In genomic region chr12:47816646-47817271, GRCh38 we compare ENCODE assay signal across 8 cellular contexts. TPM values are rescaled to one million over a fixed set of nuclear protein-coding genes. Genes with fewer than 3 reads are reported as not detected.
DNase-seq lines count a peak whose midpoint lies in the region; ATAC-seq, FAIRE-seq and TF ChIP-seq lines count a peak whose summit lies in the region.

No MANE protein-coding gene starts in this region.

- H3K36me3 ChIP-seq in GM12878 (ENCODE audit: control insufficient read depth in 2 of 2, insufficient read depth in 2 of 2, low read length in 1 of 2): no peaks in the 10 kb centered on the region; a peak in 1 of 4 replicates
- H3K36me3 ChIP-seq in right lobe of liver: no peaks in the 10 kb centered on the region

- no peak for FAIRE-seq in GM12878 (lab: Jason Lieb, UNC)

- H3K9ac ChIP-seq in GM12878 (ENCODE audit: control insufficient read depth, insufficient read depth, low read length): peak overlapping the region; percentile 10; the same call in 1 of the 2 replicates

- intact Hi-C loops in GM12878 (cut with micrococcal nuclease; ENCODE audit: unreplicated experiment) (no loop called here), right lobe of liver (cut with DNase I) (no loop called here)

- TF ChIP-seq POLR2A in GM12878 (IDR thresholded peaks at IDR 0.05; ENCODE audit: low read depth, low read length) (no peak), right lobe of liver (IDR thresholded peaks at IDR 0.05) (no peak)

- TF ChIP-seq CTCF in GM12878 (IDR thresholded peaks at IDR 0.05 in 2 of 3, conservative IDR thresholded peaks at IDR 0.05 in 1 of 3; ENCODE audit: control insufficient read depth in 2 of 3, extremely low read depth in 1 of 3, insufficient read depth in 1 of 3, low read depth in 3 of 3, low read length in 3 of 3) (no peak), right lobe of liver (IDR thresholded peaks at IDR 0.05) (no peak)

- H2AFZ ChIP-seq in GM12878 (ENCODE audit: control insufficient read depth, low read depth, low read length): no peak overlapping the region

- no peak for TF ChIP-seq EP300 in GM12878 (IDR thresholded peaks at IDR 0.05; ENCODE audit: borderline replicate concordance in 1 of 2, control insufficient read depth in 1 of 2, low read depth in 2 of 2, low read length in 2 of 2)

- ATAC-seq in GM12878 (no peak), right lobe of liver (peak in 1 of 4 donors; percentile 0)
- no peak for ATAC-seq in activated CD4-positive, CD25-positive, alpha-beta regulatory T cell treated with anti-CD3 and anti-CD28 coated beads, Interleukin-2, amount 50 U/mL, for 24 hours

- no peaks in the 10 kb centered on the region for H3K9me3 ChIP-seq in GM12878 (replicated peaks; ENCODE audit: control insufficient read depth, insufficient read depth, low read length)
- H3K9me3 ChIP-seq in right lobe of liver: no peaks in the 10 kb centered on the region

- BruUV-seq in GM12878 (replicated peaks; lab: Mats Ljungman, UMichigan): no TSS peak

- 13% methylated on average over 6 of the region's 9 CpGs for WGBS in GM12878 (ENCODE audit: insufficient coverage, insufficient replicate concordance, low lambda C conversion rate, missing lambda C conversion rate)
- WGBS in right lobe of liver (ENCODE audit: insufficient coverage, low coverage, low lambda C conversion rate, missing lambda C conversion rate): 48% methylated on average over 3 of the region's 9 CpGs

- no peak for TF ChIP-seq RAD21 in GM12878 (IDR thresholded peaks at IDR 0.05; ENCODE audit: insufficient read depth, low read depth, low read length)

- SMC1A ChIA-PET in GM12878 (lab: Charles Lee; ENCODE audit: uncharacterized antibody, unreplicated experiment): interaction anchor here (1.4 to 3.0 kb wide), 3 partner anchors 9 to 22 kb away, joined by 7 to 24 read pairs (median 12); no protein-coding TSS in a partner anchor

- DNase-seq in DMS 273 (lab: John Stamatoyannopoulos, UW; ENCODE audit: unreplicated experiment): peak; percentile 18
- no peak for DNase-seq in DMS 273 treated with DMSO at 0.1 percent for 48 hours (lab: John Stamatoyannopoulos, UW)
- DNase-seq in GM12878 (ENCODE audit: low read depth, low spot score): no peak
- DNase-seq in right lobe of liver: peak in 1 of 3 donors; percentile 48
- no peak for DNase-seq in NCI-H524 (lab: John Stamatoyannopoulos, UW)
- no peak for DNase-seq in AG08396 (ENCODE audit: low spot score)

- no peak overlapping the region for H3K4me2 ChIP-seq in GM12878 (ENCODE audit: control insufficient read depth, insufficient read depth)

- in situ Hi-C loops in GM12878 (cut with MboI): no loop called here

- CTCF ChIA-PET in GM12878 (lab: Yijun Ruan, JAX): interaction anchor here (0.9 to 5.0 kb wide), 9 partner anchors 9 to 147 kb away, joined by 3 to 108 read pairs (median 4); partner anchors contain the start of gene TMEM106C

- peaks cover 54% of the 10 kb centered on the region for H3K4me1 ChIP-seq in GM12878 (ENCODE audit: control insufficient read depth, insufficient read depth, low read length)
- peaks cover 0 to 14% (median 1%) of the 10 kb centered on the region in 4 donors for H3K4me1 ChIP-seq in right lobe of liver

- H3K4me3 ChIP-seq in GM12878 (peak overlapping the region; percentile 80; the same call in 1 of the 2 replicates), right lobe of liver (no peak overlapping the region)

- peaks cover 0 to 7% of the 10 kb centered on the region in 2 experiments; a peak in 2 of 4 replicates for H3K27me3 ChIP-seq in GM12878 (replicated peaks in 1 of 2; ENCODE audit: control insufficient read depth in 2 of 2, insufficient read depth in 2 of 2, low read length in 1 of 2)
- H3K27me3 ChIP-seq in right lobe of liver: no peaks in the 10 kb centered on the region

- peaks cover 33% of the 10 kb centered on the region for H3K79me2 ChIP-seq in GM12878 (ENCODE audit: control insufficient read depth, insufficient read depth, low read length)

- POLR2A ChIA-PET in GM12878 (lab: Charles Lee): interaction anchor here (2.3 kb wide), 1 partner anchor 16 kb away, joined by 8 read pairs; no protein-coding TSS in a partner anchor

- no peak overlapping the region for H3K27ac ChIP-seq in GM12878 (ENCODE audit: control insufficient read depth, insufficient read depth)
- peak overlapping the region in 2 of 3 donors; percentile 69 to 76 for H3K27ac ChIP-seq in right lobe of liver
- H3K27ac ChIP-seq in temporal lobe (ENCODE audit: low read depth, low read length): peak overlapping the region; percentile 44

- RAD21 ChIA-PET in GM12878 (lab: Charles Lee; ENCODE audit: unreplicated experiment): interaction anchor here (0.6 to 5.3 kb wide), 7 partner anchors 9 to 103 kb away, joined by 3 to 92 read pairs (median 11); no protein-coding TSS in a partner anchor

- no peaks in the 10 kb centered on the region; the same call in 1 of the 2 replicates for H4K20me1 ChIP-seq in GM12878 (ENCODE audit: control insufficient read depth, insufficient read depth)

TF ChIP-seq in GM12878, 131 proteins besides CTCF, POLR2A, EP300 and RAD21:
- TF ChIP-seq IKZF1 (conservative IDR thresholded peaks at IDR 0.05) (no peak), RAD51 (IDR thresholded peaks at IDR 0.05) (no peak), BMI1 (IDR thresholded peaks at IDR 0.05; ENCODE audit: borderline replicate concordance) (no peak), SP1 (IDR thresholded peaks at IDR 0.05; ENCODE audit: low read depth, low read length) (no peak), IKZF2 (IDR thresholded peaks at IDR 0.05) (peak in 1 of 2 experiments; percentile 10; a peak in 1 of 4 replicates)

RNA-seq across cellular contexts. Expression of gene HDAC7, which starts 2.9 kb away (rescaled TPM):
- total RNA-seq in GM12878 (2013; cell fraction: nucleolus; rRNA removed): 25.7 and 29.4 TPM in 2 replicates
- total RNA-seq in GM12878 (2014; rRNA removed): 5.0 and 6.9 TPM in 2 replicates
- 3.1 and 3.9 TPM in 2 replicates for total RNA-seq in GM12878 (2014; rRNA removed; fragmentation: Illumina TruSeq; extraction: Trizol)
- 12.6 and 18.3 TPM in 2 replicates for total RNA-seq in GM12878 (2021)
- 14.4 TPM for polyA plus RNA-seq in GM12878 (2011; ENCODE audit: low read depth)
- 5.1 and 5.6 TPM in 2 replicates for polyA plus RNA-seq in GM12878 (2011; rRNA removed)
- polyA plus RNA-seq in GM12878 (2011; cell fraction: cytosol; rRNA removed): 5.8 and 7.1 TPM in 2 replicates
- 46.3 and 61.4 TPM in 2 replicates for polyA plus RNA-seq in GM12878 (2011; cell fraction: nucleus; rRNA removed)
- polyA plus RNA-seq in GM12878 (2012): 31.4 and 31.5 TPM in 2 replicates
- 2.5 and 6.3 TPM in 2 replicates for polyA plus RNA-seq in GM12878 (2014; fragmentation: Illumina TruSeq; extraction: Trizol)
- 1 to 10 TPM in 1 of 2 experiments, under 1 TPM in 1; 0.47 to 1.3 TPM for polyA plus RNA-seq in GM12878 (2014; fragmentation: Nextera tagmentation; extraction: Ambion mirVana)
- polyA plus RNA-seq in GM12878 (2014; rRNA removed): 10.1 and 11.4 TPM in 2 replicates
- 1 to 10 TPM; 5.1 to 6.2 TPM for polyA plus RNA-seq in GM12878 (2016; fragmentation: Nextera tagmentation; extraction: Ambion mirVana)
- 4.2 and 8.0 TPM in 2 replicates for polyA minus RNA-seq in GM12878 (2011; rRNA and poly(A)+ RNA removed)
- polyA minus RNA-seq in GM12878 (2011; cell fraction: cytosol; rRNA and poly(A)+ RNA removed): 3.9 and 4.3 TPM in 2 replicates
- polyA minus RNA-seq in GM12878 (2011; cell fraction: nucleus; rRNA and poly(A)+ RNA removed): 8.6 and 12.2 TPM in 2 replicates
- total RNA-seq in right lobe of liver: 10 to 100 TPM in 2 of 6 experiments, 1 to 10 TPM in 4; 6.6 to 18.8 (median 8.4) TPM
- total RNA-seq in temporal lobe: 10.8 TPM

RNA-seq across cellular contexts. Expression of gene SLC48A1, which starts 43.7 kb away (rescaled TPM):
- total RNA-seq in GM12878 (2013; cell fraction: nucleolus; rRNA removed): 2.5 and 3.7 TPM in 2 replicates
- total RNA-seq in GM12878 (2014; rRNA removed) (1.7 and 2.4 TPM in 2 replicates), GM12878 (2014; rRNA removed; fragmentation: Illumina TruSeq; extraction: Trizol) (1.1 and 1.2 TPM in 2 replicates), GM12878 (2021) (2.4 and 3.8 TPM in 2 replicates), right lobe of liver (10 to 100 TPM; 12.4 to 20.4 (median 18.0) TPM), temporal lobe (7.4 TPM)
- polyA plus RNA-seq in GM12878 (2011; ENCODE audit: low read depth): 0.84 TPM
- polyA plus RNA-seq in GM12878 (2011; rRNA removed) (0.55 and 1.2 TPM in 2 replicates), GM12878 (2014; fragmentation: Illumina TruSeq; extraction: Trizol) (1.6 TPM in 2 replicates), GM12878 (2014; fragmentation: Nextera tagmentation; extraction: Ambion mirVana) (1 to 10 TPM; 1.1 to 2.2 TPM), GM12878 (2014; rRNA removed) (1.1 and 1.9 TPM in 2 replicates), GM12878 (2016; fragmentation: Nextera tagmentation; extraction: Ambion mirVana) (1 to 10 TPM; 4.0 to 4.9 TPM)
- polyA plus RNA-seq in GM12878 (2011; cell fraction: cytosol; rRNA removed): 1.6 and 2.1 TPM in 2 replicates
- 2.4 and 2.7 TPM in 2 replicates for polyA plus RNA-seq in GM12878 (2011; cell fraction: nucleus; rRNA removed)
- 1.8 and 2.1 TPM in 2 replicates for polyA plus RNA-seq in GM12878 (2012)
- 1.2 and 1.8 TPM in 2 replicates for polyA minus RNA-seq in GM12878 (2011; rRNA and poly(A)+ RNA removed)
- polyA minus RNA-seq in GM12878 (2011; cell fraction: cytosol; rRNA and poly(A)+ RNA removed): 0.67 and 0.94 TPM in 2 replicates
- 0.38 and 1.9 TPM in 2 replicates for polyA minus RNA-seq in GM12878 (2011; cell fraction: nucleus; rRNA and poly(A)+ RNA removed)

RNA-seq across cellular contexts. Expression of gene RAPGEF3, which starts 58.1 kb away (rescaled TPM):
- 4.6 and 5.7 TPM in 2 replicates for total RNA-seq in GM12878 (2013; cell fraction: nucleolus; rRNA removed)
- 0.27 and 0.28 TPM in 2 replicates for total RNA-seq in GM12878 (2014; rRNA removed)
- total RNA-seq in GM12878 (2014; rRNA removed; fragmentation: Illumina TruSeq; extraction: Trizol): 0.09 and 0.18 TPM in 2 replicates
- 0.64 and 0.88 TPM in 2 replicates for total RNA-seq in GM12878 (2021)
- polyA plus RNA-seq in GM12878 (2011; ENCODE audit: low read depth): 0.38 TPM
- 0.30 and 0.68 TPM in 2 replicates for polyA plus RNA-seq in GM12878 (2011; rRNA removed)
- polyA plus RNA-seq in GM12878 (2011; cell fraction: cytosol; rRNA removed): 0.63 and 0.94 TPM in 2 replicates
- polyA plus RNA-seq in GM12878 (2011; cell fraction: nucleus; rRNA removed): 3.4 and 4.8 TPM in 2 replicates
- polyA plus RNA-seq in GM12878 (2012): 0.81 and 0.97 TPM in 2 replicates
- 0.17 and 0.34 TPM in 2 replicates for polyA plus RNA-seq in GM12878 (2014; fragmentation: Illumina TruSeq; extraction: Trizol)
- under 1 TPM in 1 of 2 experiments, not detected in 1; 0.02 TPM for polyA plus RNA-seq in GM12878 (2014; fragmentation: Nextera tagmentation; extraction: Ambion mirVana)
- polyA plus RNA-seq in GM12878 (2014; rRNA removed): 0.63 and 0.92 TPM in 2 replicates
- polyA plus RNA-seq in GM12878 (2016; fragmentation: Nextera tagmentation; extraction: Ambion mirVana): under 1 TPM in 1 of 2 experiments, not detected in 1; 0.27 TPM
- polyA minus RNA-seq in GM12878 (2011; rRNA and poly(A)+ RNA removed): 0.22 and 1.5 TPM in 2 replicates
- polyA minus RNA-seq in GM12878 (2011; cell fraction: cytosol; rRNA and poly(A)+ RNA removed): 1.7 TPM in 1 of 2 replicates, not detected in the other
- 1.3 and 3.1 TPM in 2 replicates for polyA minus RNA-seq in GM12878 (2011; cell fraction: nucleus; rRNA and poly(A)+ RNA removed)
- 1 to 10 TPM in 5 of 6 experiments, under 1 TPM in 1; 0.81 to 4.6 (median 2.6) TPM for total RNA-seq in right lobe of liver
- 6.9 TPM for total RNA-seq in temporal lobe
